16 cellular contexts compared by ENCODE assay signal in the genomic region with DNA sequence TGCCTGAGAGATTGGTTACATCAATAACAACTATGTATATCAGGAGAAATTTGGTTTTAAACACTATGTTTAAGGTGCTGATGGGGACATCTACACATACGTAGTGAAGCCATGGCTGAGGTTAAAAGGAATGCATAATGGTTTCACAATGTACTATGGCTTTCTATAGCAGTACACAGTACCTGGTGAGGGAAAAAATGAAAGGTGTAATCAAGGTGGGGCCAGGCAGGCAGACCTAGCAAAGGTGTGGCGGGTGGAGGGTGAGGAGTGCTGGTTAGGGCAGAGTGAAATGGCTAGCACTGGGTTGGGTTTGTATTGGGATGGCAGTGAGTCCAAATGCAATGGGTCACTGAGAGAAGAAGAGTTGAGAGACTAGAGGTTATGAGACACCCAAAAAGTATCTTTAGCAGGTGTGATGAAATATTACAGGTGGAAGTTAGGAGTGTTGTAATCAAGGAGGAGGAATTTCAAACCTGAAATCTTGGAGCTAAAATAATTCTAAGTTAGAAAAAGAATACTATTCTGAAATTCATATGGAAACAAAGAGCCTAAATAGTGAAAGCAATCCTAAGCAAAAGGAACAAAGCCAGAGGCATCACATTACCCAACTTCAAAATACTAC. TPM values are rescaled to one million over a fixed set of nuclear protein-coding genes. Genes with fewer than 3 reads are reported as not detected.
A peak's percentile ranks its signal among the peaks of the same experiment; 100 is the strongest.
DNase-seq lines count a peak whose midpoint lies in the region; ATAC-seq, FAIRE-seq and TF ChIP-seq lines count a peak whose summit lies in the region.
"Had no signal": no experiment of that assay in that cellular context is flagged by ENCODE, and none has a peak within 500 bp of the region (broad histone marks: within the 10 kb centered on the region; RNA-seq: fewer than 3 reads in every experiment).

No MANE protein-coding gene starts in this region.

- H3K4me1 ChIP-seq in CD4-positive, alpha-beta memory T cell (ENCODE audit: insufficient read depth, low read length) = peaks cover 68% of the 10 kb centered on the region
- H3K4me1 ChIP-seq: SJCRH30 had no signal

- H3K27me3 ChIP-seq in CD4-positive, alpha-beta memory T cell (ENCODE audit: insufficient read depth, low read length) = no peaks in the 10 kb centered on the region
- no peaks in the 10 kb centered on the region for H3K27me3 ChIP-seq in WERI-Rb-1 (ENCODE audit: insufficient read depth, low read depth, severe bottlenecking)
- H3K27me3 ChIP-seq: SJCRH30 had no signal

- FAIRE-seq in GM12891 (lab: Jason Lieb, UNC) = peak; percentile 85

- no peak for TF ChIP-seq POLR2A in GM12891 (IDR thresholded peaks at IDR 0.05; ENCODE audit: low read depth, low read length)

- no peak for DNase-seq in CD4-positive, alpha-beta memory T cell
- DNase-seq in GM12891 (ENCODE audit: insufficient read length, low spot score) (no peak), Right ventricle myocardium inferior (ENCODE audit: missing footprints) (no peak), WERI-Rb-1 (no peak)
- no peak for DNase-seq in central memory CD8-positive, alpha-beta T cell (ENCODE audit: low spot score in 2 of 2)
- DNase-seq in naive thymus-derived CD8-positive, alpha-beta T cell = no peak
- DNase-seq: ACHN; GF-D8; H7; Karpas-422; NCI-H187 treated with DMSO at 0.1 percent for 48 hours; NCI-H446 treated with DMSO at 0.1 percent for 48 hours; NK-92 treated with Interleukin-12 subunit alpha and Interleukin-12 subunit beta, amount 100 ng/mL, for 24 hours; RPMI8226; SJCRH30 had no signal

- peaks cover 53 to 80% (median 67%) of the 10 kb centered on the region in 4 donors for H3K4me1 Mint-ChIP-seq in CD4-positive, alpha-beta memory T cell
- H3K4me1 Mint-ChIP-seq in central memory CD8-positive, alpha-beta T cell = peaks cover 41% of the 10 kb centered on the region
- peaks cover 48 to 83% (median 79%) of the 10 kb centered on the region in 4 donors for H3K4me1 Mint-ChIP-seq in naive thymus-derived CD8-positive, alpha-beta T cell

- H3K9me3 ChIP-seq in CD4-positive, alpha-beta memory T cell (ENCODE audit: control insufficient read depth in 1 of 2, low read length in 2 of 2) = no peaks in the 10 kb centered on the region
- H3K9me3 ChIP-seq in WERI-Rb-1 (ENCODE audit: severe bottlenecking) = peaks cover 9% of the 10 kb centered on the region
- H3K9me3 ChIP-seq: SJCRH30 had no signal

- CTCF ChIA-PET in CD4-positive, alpha-beta memory T cell (lab: Charles Lee; ENCODE audit: partially characterized antibody) = interaction anchor here (0.8 to 1.3 kb wide), 2 partner anchors 21 to 101 kb away, joined by 3 to 5 read pairs; no protein-coding TSS in a partner anchor

- H3K36me3 Mint-ChIP-seq in CD4-positive, alpha-beta memory T cell = peaks cover 20 to 24% of the 10 kb centered on the region in 2 donors
- peaks cover 8% of the 10 kb centered on the region for H3K36me3 Mint-ChIP-seq in central memory CD8-positive, alpha-beta T cell (ENCODE audit: insufficient read depth)
- H3K36me3 Mint-ChIP-seq in naive thymus-derived CD8-positive, alpha-beta T cell = peaks cover 5 to 25% (median 15%) of the 10 kb centered on the region in 3 donors

- no peak overlapping the region for H3K4me3 ChIP-seq in CD4-positive, alpha-beta memory T cell (ENCODE audit: low read length in 2 of 2)
- H3K4me3 ChIP-seq in WERI-Rb-1 (ENCODE audit: low read depth, low read length) = no peak overlapping the region
- H3K4me3 ChIP-seq: SJCRH30 had no signal

- H3K9me3 Mint-ChIP-seq in CD4-positive, alpha-beta memory T cell = no peaks in the 10 kb centered on the region
- no peaks in the 10 kb centered on the region for H3K9me3 Mint-ChIP-seq in central memory CD8-positive, alpha-beta T cell
- H3K9me3 Mint-ChIP-seq in naive thymus-derived CD8-positive, alpha-beta T cell = peaks cover 0 to 6% (median 0%) of the 10 kb centered on the region in 9 donors

- H3K36me3 ChIP-seq in CD4-positive, alpha-beta memory T cell (ENCODE audit: insufficient read depth, low read length) = no peaks in the 10 kb centered on the region
- H3K36me3 ChIP-seq in WERI-Rb-1 = no peaks in the 10 kb centered on the region
- H3K36me3 ChIP-seq: SJCRH30 had no signal

- H3K27me3 Mint-ChIP-seq in CD4-positive, alpha-beta memory T cell = no peaks in the 10 kb centered on the region
- no peaks in the 10 kb centered on the region for H3K27me3 Mint-ChIP-seq in central memory CD8-positive, alpha-beta T cell
- no peaks in the 10 kb centered on the region for H3K27me3 Mint-ChIP-seq in naive thymus-derived CD8-positive, alpha-beta T cell

- POLR2A ChIA-PET in CD4-positive, alpha-beta memory T cell (lab: Charles Lee; ENCODE audit: partially characterized antibody) = interaction anchor here (1.0 to 1.6 kb wide), 3 partner anchors 14 to 99 kb away, joined by 3 to 7 read pairs (median 3); no protein-coding TSS in a partner anchor
- POLR2A ChIA-PET in naive thymus-derived CD8-positive, alpha-beta T cell (lab: Charles Lee) = interaction anchor here (1.0 to 9.5 kb wide), 2 partner anchors 8 to 19 kb away, joined by 3 to 105 read pairs; partner anchors contain the start of gene PAQR8

- H3K4me3 Mint-ChIP-seq in CD4-positive, alpha-beta memory T cell = peak overlapping the region in 1 of 8 donors; percentile 20
- H3K4me3 Mint-ChIP-seq in central memory CD8-positive, alpha-beta T cell = no peak overlapping the region
- H3K4me3 Mint-ChIP-seq in naive thymus-derived CD8-positive, alpha-beta T cell = peak overlapping the region in 1 of 10 donors; percentile 11

- peak overlapping the region; percentile 50 to 88 (median 78) for H3K27ac Mint-ChIP-seq in CD4-positive, alpha-beta memory T cell
- peak overlapping the region; percentile 4 for H3K27ac Mint-ChIP-seq in central memory CD8-positive, alpha-beta T cell (ENCODE audit: low read depth)
- peak overlapping the region; percentile 41 to 91 (median 84) for H3K27ac Mint-ChIP-seq in naive thymus-derived CD8-positive, alpha-beta T cell

- no peak overlapping the region for H3K27ac ChIP-seq in CD4-positive, alpha-beta memory T cell (ENCODE audit: low read depth, low read length)
- no peak overlapping the region for H3K27ac ChIP-seq in WERI-Rb-1
- H3K27ac ChIP-seq: SJCRH30 had no signal

- TF ChIP-seq CTCF in WERI-Rb-1 (IDR thresholded peaks at IDR 0.05; ENCODE audit: low read depth, low read length) = no peak

- intact Hi-C loops in CD4-positive, alpha-beta memory T cell (cut with micrococcal nuclease) = no loop called here
- intact Hi-C loops in Right ventricle myocardium inferior (cut with DNase I) = no loop called here

- no peak for ATAC-seq in central memory CD8-positive, alpha-beta T cell (replicated peaks; ENCODE audit: extremely low read depth, poor library complexity, severe bottlenecking)
- no peak for ATAC-seq in naive thymus-derived CD8-positive, alpha-beta T cell
- ATAC-seq in Right ventricle myocardium inferior = no peak
- no peak for ATAC-seq in HG02571 (IDR thresholded peaks at IDR 0.05; ENCODE audit: unreplicated experiment)

TF ChIP-seq in GM12891, 5 proteins besides CTCF, POLR2A, EP300 and RAD21:
- TF ChIP-seq PAX5 (IDR thresholded peaks at IDR 0.05; ENCODE audit: insufficient read depth, low read length, severe bottlenecking) (no peak), TAF1 (IDR thresholded peaks at IDR 0.05; ENCODE audit: low read depth, low read length) (no peak), SPI1 (IDR thresholded peaks at IDR 0.05; ENCODE audit: low read depth, low read length) (no peak), POLR2AphosphoS5 (IDR thresholded peaks at IDR 0.05; ENCODE audit: low read depth, low read length) (no peak), POU2F2 (IDR thresholded peaks at IDR 0.05; ENCODE audit: low read depth, low read length) (no peak)

RNA-seq across cellular contexts. Expression of gene PAQR8, which starts 22.3 kb away (rescaled TPM):
- total RNA-seq in CD4-positive, alpha-beta memory T cell = 10 to 100 TPM; 36.4 to 40.9 TPM
- 10 to 100 TPM; 14.5 to 30.3 TPM for polyA plus RNA-seq in CD4-positive, alpha-beta memory T cell
- polyA plus RNA-seq in GM12891 (2012; ENCODE audit: low read depth, missing spikeins) = 8.6 TPM
- 10 to 100 TPM; 28.9 to 31.7 TPM for total RNA-seq in naive thymus-derived CD8-positive, alpha-beta T cell
- 10 to 100 TPM; 14.3 to 35.0 (median 30.6) TPM for polyA plus RNA-seq in naive thymus-derived CD8-positive, alpha-beta T cell
- 1.9 TPM for total RNA-seq in Right ventricle myocardium inferior

RNA-seq across cellular contexts. Expression of gene EFHC1, which starts 35.9 kb away (rescaled TPM):
- total RNA-seq in CD4-positive, alpha-beta memory T cell = 10 to 100 TPM in 1 of 2 experiments, 1 to 10 TPM in 1; 6.4 to 10.4 TPM
- 1 to 10 TPM; 1.5 to 1.8 TPM for polyA plus RNA-seq in CD4-positive, alpha-beta memory T cell
- 12.8 TPM for polyA plus RNA-seq in GM12891 (2012; ENCODE audit: low read depth, missing spikeins)
- total RNA-seq in naive thymus-derived CD8-positive, alpha-beta T cell = 10 to 100 TPM; 13.0 to 15.5 TPM
- 1 to 10 TPM; 2.5 to 5.1 (median 2.9) TPM for polyA plus RNA-seq in naive thymus-derived CD8-positive, alpha-beta T cell
- 4.8 TPM for total RNA-seq in Right ventricle myocardium inferior

Comparison
In these comparisons a context has a peak if more than half of its experiments do, and no peak if none do; other contexts are left out.
1. H3K27ac Mint-ChIP-seq: peak in every context shown above with its lines; median percentile 84 in naive thymus-derived CD8-positive, alpha-beta T cell; 78 in CD4-positive, alpha-beta memory T cell; 4 in central memory CD8-positive, alpha-beta T cell.
2. RNA of gene PAQR8, which starts 22.3 kb away (total RNA-seq): 36.4 to 40.9 TPM in CD4-positive, alpha-beta memory T cell and 28.9 to 31.7 TPM in naive thymus-derived CD8-positive, alpha-beta T cell; 1.9 TPM in Right ventricle myocardium inferior (single experiment); every median in the first group is over 10 times any median in the second.